In the genomic region with DNA sequence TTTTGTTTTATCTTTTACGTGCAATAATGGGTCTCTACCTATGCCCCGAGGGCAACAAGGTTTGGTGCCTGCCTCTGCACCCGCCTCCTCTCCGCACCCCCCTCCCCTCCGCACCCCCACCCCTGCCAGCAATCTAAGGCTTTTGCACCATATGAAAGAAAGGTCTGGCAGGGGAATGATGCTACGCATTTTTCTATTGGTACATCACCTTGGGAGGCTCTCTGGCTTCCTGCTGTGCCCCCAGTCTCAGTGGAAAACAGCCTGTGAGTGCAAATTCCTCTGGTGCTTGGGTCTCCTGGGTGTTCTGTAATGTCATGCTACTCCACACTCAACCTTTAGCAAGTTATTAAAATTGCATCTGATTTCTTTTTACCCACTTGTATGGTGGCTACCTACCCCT, we compare ENCODE assay signal across 15 cellular contexts.
DNase-seq lines count a peak whose midpoint lies in the region; ATAC-seq and TF ChIP-seq lines count a peak whose summit lies in the region.
"Had no signal": no experiment of that assay in that cellular context is flagged by ENCODE, and none has a peak within 500 bp of the region (broad histone marks: within the 10 kb centered on the region; RNA-seq: fewer than 3 reads in every experiment).

No MANE protein-coding gene starts in this region.

- no peak for TF ChIP-seq CTCF in endodermal cell (conservative IDR thresholded peaks at IDR 0.05)

- H3K27ac ChIP-seq in Karpas-422 (ENCODE audit: low read length) (no peak overlapping the region), endodermal cell (ENCODE audit: low read depth, low read length) (no peak overlapping the region)
- H3K27ac ChIP-seq: C4-2B, HL-60 had no signal

- H3K36me3 ChIP-seq in Karpas-422 (ENCODE audit: insufficient read depth, low read length), result no peaks in the 10 kb centered on the region
- H3K36me3 ChIP-seq in endodermal cell (ENCODE audit: control insufficient read depth, insufficient read depth, low read length), result no peaks in the 10 kb centered on the region

- no peaks in the 10 kb centered on the region for H3K9me3 ChIP-seq in Karpas-422 (ENCODE audit: low read length)
- peaks cover 26% of the 10 kb centered on the region for H3K9me3 ChIP-seq in endodermal cell (ENCODE audit: control insufficient read depth, low read length)
- H3K9me3 ChIP-seq: Caco-2 had no signal

- peaks cover 35% of the 10 kb centered on the region for H3K9me3 Mint-ChIP-seq in endodermal cell

- peaks cover 6% of the 10 kb centered on the region for H3K4me1 Mint-ChIP-seq in endodermal cell
- H3K4me1 Mint-ChIP-seq: B cell had no signal

- peak; percentile 5 for DNase-seq in Karpas-422
- peak; percentile 56 for DNase-seq in endodermal cell
- peak; percentile 71 for DNase-seq in islet precursor cell
- DNase-seq in activated CD8-positive, alpha-beta memory T cell treated with anti-CD3 and anti-CD28 coated beads, Interleukin-2, amount 50 U/mL, for 48 hours, result no peak
- DNase-seq: Caco-2; CD4-positive, alpha-beta memory T cell; DMS53; GF-D8; H9 had no signal

- H3K27me3 ChIP-seq in Karpas-422 (ENCODE audit: low read length) (no peaks in the 10 kb centered on the region), endodermal cell (ENCODE audit: control insufficient read depth, insufficient read depth, low read length, poor library complexity, severe bottlenecking) (no peaks in the 10 kb centered on the region)

- H3K9ac ChIP-seq in Karpas-422 (ENCODE audit: low read length), result no peak overlapping the region
- no peak overlapping the region for H3K9ac ChIP-seq in endodermal cell (ENCODE audit: extremely low read depth, low read length, poor library complexity, severe bottlenecking)

- WGBS in endodermal cell (ENCODE audit: insufficient coverage in 1 of 2, insufficient read length in 1 of 2), 2 experiments, result 80 to 81% methylated on average over 1 to 3 of the region's 6 CpGs

- H3K36me3 Mint-ChIP-seq in endodermal cell (ENCODE audit: low read depth), result peaks cover 30% of the 10 kb centered on the region

- no peak overlapping the region for H3K4me3 ChIP-seq in Karpas-422 (ENCODE audit: low read length)
- no peak overlapping the region for H3K4me3 ChIP-seq in endodermal cell (ENCODE audit: low read length)

- no peaks in the 10 kb centered on the region for H3K9me2 ChIP-seq in Karpas-422 (replicated peaks; ENCODE audit: insufficient read depth, low read length)

- H3K27me3 Mint-ChIP-seq in endodermal cell (ENCODE audit: insufficient read depth), result no peaks in the 10 kb centered on the region
- H3K27me3 Mint-ChIP-seq: B cell; CD4-positive, alpha-beta memory T cell had no signal

- H2AFZ ChIP-seq in Karpas-422 (ENCODE audit: low read length), result no peak overlapping the region

- H3K4me3 Mint-ChIP-seq in endodermal cell, result no peak overlapping the region
- H3K4me3 Mint-ChIP-seq: B cell, H9 had no signal

- no peak overlapping the region for H3K4me2 ChIP-seq in Karpas-422 (ENCODE audit: low read depth, low read length, poor library complexity, severe bottlenecking)

- H3K27ac Mint-ChIP-seq in endodermal cell, result no peak overlapping the region
- H3K27ac Mint-ChIP-seq: B cell had no signal

- H3K79me2 ChIP-seq in Karpas-422 (ENCODE audit: low read length), result no peaks in the 10 kb centered on the region

- H4K20me1 ChIP-seq in Karpas-422 (ENCODE audit: insufficient read depth, low read depth, low read length), result no peaks in the 10 kb centered on the region

- no peak for ATAC-seq in HG03432 (IDR thresholded peaks at IDR 0.05; ENCODE audit: unreplicated experiment)
- ATAC-seq in GM18517 (IDR thresholded peaks at IDR 0.05; ENCODE audit: unreplicated experiment), result no peak
- ATAC-seq in GM21526 (IDR thresholded peaks at IDR 0.05; ENCODE audit: low FRiP score, unreplicated experiment), result no peak

- no peaks in the 10 kb centered on the region for H3K4me1 ChIP-seq in Karpas-422 (ENCODE audit: low read length)
- no peaks in the 10 kb centered on the region for H3K4me1 ChIP-seq in endodermal cell (ENCODE audit: control insufficient read depth, insufficient read depth, low read length)
- H3K4me1 ChIP-seq: Caco-2 had no signal
